1 cellular context compared by ENCODE assay signal in genomic region chr20:3505148-3505547, GRCh38.
TF ChIP-seq lines count a peak whose summit lies in the region.

No MANE protein-coding gene starts in this region.

TF ChIP-seq in HepG2, 621 proteins besides CTCF, POLR2A, EP300 and RAD21:
- no peak for TF ChIP-seq ZNF629 (CRISPR knock-in tag; conservative IDR thresholded peaks at IDR 0.05)
- 0 out of 2 replicates have a peak, but pooled peaks have one; percentile 27 for TF ChIP-seq ZNF564 (CRISPR knock-in tag; IDR thresholded peaks at IDR 0.05)
